ENCODE assay signal across 11 cellular contexts in the genomic region with DNA sequence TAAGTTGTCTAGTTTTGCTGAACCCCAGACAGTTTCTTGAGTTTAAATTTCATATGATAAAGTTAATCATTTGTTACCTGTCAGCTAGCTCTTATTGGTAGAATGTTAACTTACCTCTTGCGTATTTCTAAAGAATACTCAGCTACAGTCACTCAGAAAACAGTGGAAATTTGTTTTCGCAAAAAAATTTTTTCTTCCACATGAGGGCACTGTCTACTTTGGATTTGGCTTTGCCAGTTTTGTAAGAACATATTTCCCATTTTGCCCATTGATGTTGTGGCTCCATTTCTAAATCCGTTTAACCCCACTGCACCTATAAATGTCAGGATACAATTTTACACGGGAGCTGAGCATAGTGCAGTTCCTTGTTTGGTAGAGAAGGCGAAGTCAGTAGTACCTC. TPM values are rescaled to one million over a fixed set of nuclear protein-coding genes. Genes with fewer than 3 reads are reported as not detected.
DNase-seq lines count a peak whose midpoint lies in the region; ATAC-seq and TF ChIP-seq lines count a peak whose summit lies in the region.
"Had no signal": no experiment of that assay in that cellular context is flagged by ENCODE, and none has a peak within 500 bp of the region (broad histone marks: within the 10 kb centered on the region; RNA-seq: fewer than 3 reads in every experiment).

No MANE protein-coding gene starts in this region.

- no peaks in the 10 kb centered on the region for H3K27me3 ChIP-seq in A673 (replicated peaks; ENCODE audit: insufficient read depth, low read depth, low read length, poor library complexity)
- H3K27me3 ChIP-seq in PC-9 (ENCODE audit: insufficient read depth, low read depth): peaks cover 60% of the 10 kb centered on the region
- peaks cover 12% of the 10 kb centered on the region for H3K27me3 ChIP-seq in foreskin keratinocyte

- peaks cover 56% of the 10 kb centered on the region for H3K27me3 Mint-ChIP-seq in T-helper 17 cell

- TF ChIP-seq CTCF in A673 (conservative IDR thresholded peaks at IDR 0.05; ENCODE audit: low read depth, low read length) (peak; percentile 59), GM12872 (IDR thresholded peaks at IDR 0.05; ENCODE audit: insufficient read depth, low read depth, low read length) (peak; percentile 21; the same call in 1 of the 3 replicates), PC-9 (conservative IDR thresholded peaks at IDR 0.05) (peak; percentile 63), foreskin keratinocyte (conservative IDR thresholded peaks at IDR 0.05) (peak; percentile 62)

- no peaks in the 10 kb centered on the region for H3K79me2 ChIP-seq in PC-9 (ENCODE audit: low read depth)

- POLR2A ChIA-PET in A673 (lab: Charles Lee; ENCODE audit: low non-redundant PET): no interaction called here
- POLR2A ChIA-PET in PC-9 (lab: Charles Lee; ENCODE audit: unreplicated experiment): interaction anchor here (0.7 kb wide), 1 partner anchor 544 kb away, joined by 7 read pairs; no protein-coding TSS in a partner anchor

- peaks cover 3% of the 10 kb centered on the region for H3K36me3 Mint-ChIP-seq in T-helper 17 cell (ENCODE audit: low read depth)

- peaks cover 4% of the 10 kb centered on the region for H3K4me1 ChIP-seq in A673 (ENCODE audit: insufficient read depth, low read length, poor library complexity, severe bottlenecking)
- H3K4me1 ChIP-seq in PC-9 (replicated peaks; ENCODE audit: insufficient read depth): no peaks in the 10 kb centered on the region
- no peaks in the 10 kb centered on the region for H3K4me1 ChIP-seq in foreskin keratinocyte

- no peak overlapping the region for H2AFZ ChIP-seq in PC-9

- DNase-seq in A673 (ENCODE audit: low spot score) (peak; percentile 53), PC-9 (no peak), foreskin keratinocyte (no peak), T-helper 17 cell (no peak), NCI-H1436 treated with DMSO at 0.1 percent for 48 hours (lab: John Stamatoyannopoulos, UW) (no peak)
- DNase-seq: stimulated activated CD4-positive, alpha-beta T cell treated with anti-CD3 and anti-CD28 coated beads, Interleukin-1b, Interleukin-23, amount 100 ng/mL, for 48 hours had no signal

- no peaks in the 10 kb centered on the region for H3F3A ChIP-seq in PC-9 (ENCODE audit: insufficient read depth, low read depth)

- intact Hi-C loops in A673 (cut with micrococcal nuclease; ENCODE audit: unreplicated experiment) (loop anchor here (10.0 kb wide), 1 partner anchor 865 kb away; no protein-coding TSS in a partner anchor), PC-9 (cut with micrococcal nuclease; ENCODE audit: unreplicated experiment) (no loop called here)

- H3K36me3 ChIP-seq in A673 (ENCODE audit: insufficient read depth, low read length, poor library complexity, severe bottlenecking) (no peaks in the 10 kb centered on the region), PC-9 (ENCODE audit: low read depth) (no peaks in the 10 kb centered on the region)

- H3K9me3 ChIP-seq in A673 (ENCODE audit: low read depth, low read length, poor library complexity, severe bottlenecking) (no peaks in the 10 kb centered on the region), PC-9 (ENCODE audit: insufficient read depth, low read depth) (no peaks in the 10 kb centered on the region), T-helper 17 cell (ENCODE audit: control insufficient read depth, low read length, poor library complexity, severe bottlenecking) (no peaks in the 10 kb centered on the region)

- BruUV-seq in A673 (replicated peaks; lab: Mats Ljungman, UMichigan) (no TSS peak), PC-9 (replicated peaks; lab: Mats Ljungman, UMichigan) (no TSS peak)

- H3K4me1 Mint-ChIP-seq in T-helper 17 cell: peaks cover 2% of the 10 kb centered on the region

- H3K27ac ChIP-seq in A673 (ENCODE audit: low read depth, low read length, poor library complexity, severe bottlenecking): no peak overlapping the region
- no peak overlapping the region for H3K27ac ChIP-seq in PC-9
- no peak overlapping the region for H3K27ac ChIP-seq in foreskin keratinocyte

- no peaks in the 10 kb centered on the region for H3K9me2 ChIP-seq in PC-9 (ENCODE audit: insufficient read depth)

- H4K20me1 ChIP-seq in PC-9 (ENCODE audit: insufficient read depth): no peaks in the 10 kb centered on the region

- ATAC-seq in foreskin keratinocyte (no peak), T-helper 17 cell (no peak), HG03097 (IDR thresholded peaks at IDR 0.05; ENCODE audit: low FRiP score, unreplicated experiment) (no peak), HG03460 (IDR thresholded peaks at IDR 0.05; ENCODE audit: unreplicated experiment) (no peak)
- ATAC-seq: Right ventricle myocardium inferior had no signal

- H3K4me3 ChIP-seq in A673 (ENCODE audit: low read depth, low read length, poor library complexity, severe bottlenecking) (no peak overlapping the region), PC-9 (no peak overlapping the region)
- H3K4me3 ChIP-seq: lung had no signal

- no peak overlapping the region for H3K4me2 ChIP-seq in PC-9

- H3K4me3 Mint-ChIP-seq in T-helper 17 cell: no peak overlapping the region

- no peak overlapping the region for H3K27ac Mint-ChIP-seq in T-helper 17 cell

- CTCF ChIA-PET in A673 (lab: Charles Lee) (interaction anchor here (0.6 kb wide), 2 partner anchors 167 to 1209 kb away, joined by 3 read pairs; no protein-coding TSS in a partner anchor), PC-9 (lab: Charles Lee) (no interaction called here)

RNA-seq across cellular contexts. Expression of a gene that starts 19.1 kb away (rescaled TPM):
- total RNA-seq in A673 (2021) (40.2 and 42.2 TPM in 2 replicates), PC-9 (2021) (15.7 and 20.0 TPM in 2 replicates), foreskin keratinocyte (14.2 and 16.7 TPM in 2 replicates), T-helper 17 cell (10 to 100 TPM; 17.1 to 22.4 TPM)
- 12.9 and 13.0 TPM in 2 replicates for polyA plus RNA-seq in foreskin keratinocyte
